In the genomic region with DNA sequence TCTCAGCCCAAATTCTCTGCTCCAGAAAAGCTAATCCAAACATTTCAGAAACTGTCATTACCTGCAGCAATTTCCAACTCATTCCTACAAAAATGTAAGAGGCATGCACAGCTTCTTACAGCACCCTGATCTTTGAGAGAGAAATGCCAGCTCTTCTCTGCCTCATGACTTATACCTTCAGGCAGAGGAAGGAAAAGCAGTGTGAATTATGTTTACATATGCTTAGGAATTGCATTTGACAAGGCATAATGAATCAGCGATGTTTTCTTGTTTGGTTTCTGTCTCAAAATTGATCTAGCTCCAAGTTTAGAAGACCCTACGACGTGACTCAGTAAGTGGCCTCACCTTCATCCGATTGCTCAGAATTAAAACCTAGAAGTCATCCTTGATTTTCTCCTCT, we compare ENCODE assay signal across 17 cellular contexts.
"Had no signal": no experiment of that assay in that cellular context is flagged by ENCODE, and none has a peak within 500 bp of the region (broad histone marks: within the 10 kb centered on the region; RNA-seq: fewer than 3 reads in every experiment).

No MANE protein-coding gene starts in this region.

- ATAC-seq: activated naive CD4-positive, alpha-beta T cell treated with anti-CD3 and anti-CD28 coated beads, Interleukin-2, amount 50 U/mL, for 72 hours; body of pancreas; left lobe of liver had no signal

- H3K4me1 ChIP-seq: body of pancreas had no signal

- H3K4me3 ChIP-seq: body of pancreas, dorsolateral prefrontal cortex had no signal

- H3K27ac ChIP-seq: body of pancreas, dorsolateral prefrontal cortex, VCaP had no signal

- DNase-seq: activated CD4-positive, alpha-beta T cell treated with anti-CD3 and anti-CD28 coated beads for 1 hour; activated CD4-positive, alpha-beta T cell treated with anti-CD3 and anti-CD28 coated beads, Interleukin-2, amount 50 U/mL, for 48 hours; activated gamma-delta T cell treated with Interleukin-2 at 50 U/mL for 16 hours; amygdala; body of pancreas; central memory CD4-positive, alpha-beta T cell; dorsolateral prefrontal cortex; foreskin melanocyte; glutamatergic neuron; hippocampal formation; midbrain; nephron progenitor cell; nucleus accumbens; stimulated activated naive CD4-positive, alpha-beta T cell had no signal

- H3K9me3 ChIP-seq: body of pancreas had no signal

- H3K27me3 ChIP-seq: body of pancreas, dorsolateral prefrontal cortex had no signal
